18 cellular contexts compared by ENCODE assay signal in genomic region chr10:21737061-21737460, GRCh38.
DNase-seq lines count a peak whose midpoint lies in the region; ATAC-seq and TF ChIP-seq lines count a peak whose summit lies in the region.
"Had no signal": no experiment of that assay in that cellular context is flagged by ENCODE, and none has a peak within 500 bp of the region (broad histone marks: within the 10 kb centered on the region; RNA-seq: fewer than 3 reads in every experiment).

No MANE protein-coding gene starts in this region.

- no peak for TF ChIP-seq EP300 in SK-N-SH (IDR thresholded peaks at IDR 0.05; ENCODE audit: borderline replicate concordance in 1 of 2, low read depth in 1 of 2, low read length in 1 of 2)

- H3K27ac Mint-ChIP-seq in activated T-cell treated with anti-CD3 and anti-CD28 coated beads, Interleukin-2, amount 50 U/mL, for 24 hours = peak overlapping the region; percentile 57
- H3K27ac Mint-ChIP-seq in activated naive CD8-positive, alpha-beta T cell = peak overlapping the region; percentile 61
- no peak overlapping the region for H3K27ac Mint-ChIP-seq in neural crest cell (ENCODE audit: unreplicated experiment)

- no peak overlapping the region for H3K27ac ChIP-seq in SK-N-SH (ENCODE audit: low read depth in 2 of 2, low read length in 1 of 2)
- H3K27ac ChIP-seq in uterus = no peak overlapping the region
- H3K27ac ChIP-seq: cardiac muscle cell, HL-60 had no signal

- POLR2A ChIA-PET in SK-N-SH (lab: Yijun Ruan, JAX) = no interaction called here

- H3K79me2 ChIP-seq in SK-N-SH (ENCODE audit: insufficient read depth) = peaks cover 6% of the 10 kb centered on the region; the same call in 1 of the 2 replicates

- 94% methylated on average over 5 of the region's 5 CpGs for WGBS in SK-N-SH (ENCODE audit: low lambda C conversion rate)

- no peak overlapping the region for H3K4me2 ChIP-seq in SK-N-SH

- H3K4me1 Mint-ChIP-seq in activated T-cell treated with anti-CD3 and anti-CD28 coated beads, Interleukin-2, amount 50 U/mL, for 24 hours (ENCODE audit: low read depth) = peaks cover 61% of the 10 kb centered on the region
- peaks cover 59% of the 10 kb centered on the region for H3K4me1 Mint-ChIP-seq in activated T-cell treated with anti-CD3 and anti-CD28 coated beads, Interleukin-2, amount 50 U/mL, for 4 hours (ENCODE audit: low read depth)
- H3K4me1 Mint-ChIP-seq in activated naive CD8-positive, alpha-beta T cell (ENCODE audit: low read depth) = peaks cover 54% of the 10 kb centered on the region
- H3K4me1 Mint-ChIP-seq in neural crest cell = peaks cover 38% of the 10 kb centered on the region

- no peaks in the 10 kb centered on the region for H3K9me2 ChIP-seq in SK-N-SH

- no peak overlapping the region for H2AFZ ChIP-seq in SK-N-SH (ENCODE audit: low read depth)

- H3F3A ChIP-seq in SK-N-SH (replicated peaks; ENCODE audit: insufficient read depth) = peaks cover under 1% of the 10 kb centered on the region

- H3K27me3 ChIP-seq in SK-N-SH (ENCODE audit: insufficient read depth) (no peaks in the 10 kb centered on the region), uterus (no peaks in the 10 kb centered on the region)
- H3K27me3 ChIP-seq: cardiac muscle cell had no signal

- ATAC-seq in activated T-cell treated with anti-CD3 and anti-CD28 coated beads, Interleukin-2, amount 50 U/mL, for 4 hours = no peak
- ATAC-seq: mucosa of descending colon had no signal

- peaks cover 91% of the 10 kb centered on the region for H3K36me3 Mint-ChIP-seq in activated T-cell treated with anti-CD3 and anti-CD28 coated beads, Interleukin-2, amount 50 U/mL, for 24 hours (ENCODE audit: low read depth)
- H3K36me3 Mint-ChIP-seq in activated T-cell treated with anti-CD3 and anti-CD28 coated beads, Interleukin-2, amount 50 U/mL, for 4 hours (ENCODE audit: insufficient read depth) = peaks cover 44% of the 10 kb centered on the region
- peaks cover 18% of the 10 kb centered on the region for H3K36me3 Mint-ChIP-seq in activated naive CD8-positive, alpha-beta T cell
- H3K36me3 Mint-ChIP-seq in neural crest cell (ENCODE audit: low read depth) = peaks cover 35% of the 10 kb centered on the region

- TF ChIP-seq CTCF in neural crest cell (conservative IDR thresholded peaks at IDR 0.05) (no peak), SK-N-SH (IDR thresholded peaks at IDR 0.05) (no peak), uterus (IDR thresholded peaks at IDR 0.05) (no peak)

- no peak for TF ChIP-seq RAD21 in SK-N-SH (IDR thresholded peaks at IDR 0.05; ENCODE audit: low read length)

- H3K36me3 ChIP-seq in SK-N-SH (replicated peaks in 1 of 2; ENCODE audit: control insufficient read depth in 1 of 2, insufficient read depth in 2 of 2, low read length in 1 of 2) (peaks cover 52 to 70% of the 10 kb centered on the region in 2 experiments), uterus (no peaks in the 10 kb centered on the region)

- H3K9me3 ChIP-seq in SK-N-SH (no peaks in the 10 kb centered on the region), uterus (no peaks in the 10 kb centered on the region)
- H3K9me3 ChIP-seq: mucosa of descending colon had no signal

- no peak overlapping the region for H3K4me3 Mint-ChIP-seq in activated T-cell treated with anti-CD3 and anti-CD28 coated beads, Interleukin-2, amount 50 U/mL, for 24 hours
- no peak overlapping the region for H3K4me3 Mint-ChIP-seq in activated T-cell treated with anti-CD3 and anti-CD28 coated beads, Interleukin-2, amount 50 U/mL, for 4 hours
- peak overlapping the region; percentile 14 for H3K4me3 Mint-ChIP-seq in activated naive CD8-positive, alpha-beta T cell
- H3K4me3 Mint-ChIP-seq in neural crest cell = peak overlapping the region; percentile 5

- DNase-seq in activated T-cell treated with anti-CD3 and anti-CD28 coated beads, Interleukin-2, amount 50 U/mL, for 24 hours = no peak
- no peak for DNase-seq in activated T-cell treated with anti-CD3 and anti-CD28 coated beads, Interleukin-2, amount 50 U/mL, for 4 hours
- DNase-seq in MV-4-11 (lab: John Stamatoyannopoulos, UW) = peak; percentile 45
- DNase-seq in neural crest cell (ENCODE audit: low read depth, low spot score) = no peak
- DNase-seq in SK-N-SH = no peak
- DNase-seq in uterus = no peak
- no peak for DNase-seq in NCI-H2107 (lab: John Stamatoyannopoulos, UW)
- DNase-seq: ACHN; activated CD8-positive, alpha-beta memory T cell treated with anti-CD3 and anti-CD28 coated beads for 24 hours; effector CD8-positive, alpha-beta T cell; hippocampal formation; mucosa of descending colon; NCI-H187; SIG-M5; small intestine had no signal

- no peaks in the 10 kb centered on the region for H3K9me3 Mint-ChIP-seq in activated T-cell treated with anti-CD3 and anti-CD28 coated beads, Interleukin-2, amount 50 U/mL, for 24 hours
- no peaks in the 10 kb centered on the region for H3K9me3 Mint-ChIP-seq in activated T-cell treated with anti-CD3 and anti-CD28 coated beads, Interleukin-2, amount 50 U/mL, for 4 hours
- H3K9me3 Mint-ChIP-seq in activated naive CD8-positive, alpha-beta T cell (ENCODE audit: low read depth) = no peaks in the 10 kb centered on the region
- H3K9me3 Mint-ChIP-seq in neural crest cell = no peaks in the 10 kb centered on the region

- TF ChIP-seq POLR2A in uterus (IDR thresholded peaks at IDR 0.05) = no peak

- intact Hi-C loops in uterus (cut with DNase I; ENCODE audit: low total_unique reads) = loop anchor here (5.0 kb wide), 1 partner anchor 235 kb away; no protein-coding TSS in a partner anchor

- no peak overlapping the region for H3K4me3 ChIP-seq in SK-N-SH (ENCODE audit: low read depth in 2 of 2, low read length in 1 of 2)
- no peak overlapping the region for H3K4me3 ChIP-seq in uterus
- H3K4me3 ChIP-seq: cardiac muscle cell, mucosa of descending colon had no signal

- CTCF ChIA-PET in SK-N-SH (lab: Yijun Ruan, JAX) = no interaction called here

- H3K27me3 Mint-ChIP-seq in activated T-cell treated with anti-CD3 and anti-CD28 coated beads, Interleukin-2, amount 50 U/mL, for 24 hours = no peaks in the 10 kb centered on the region
- H3K27me3 Mint-ChIP-seq in activated T-cell treated with anti-CD3 and anti-CD28 coated beads, Interleukin-2, amount 50 U/mL, for 4 hours (ENCODE audit: low read depth) = no peaks in the 10 kb centered on the region
- no peaks in the 10 kb centered on the region for H3K27me3 Mint-ChIP-seq in activated naive CD8-positive, alpha-beta T cell
- H3K27me3 Mint-ChIP-seq in neural crest cell (ENCODE audit: low read depth) = no peaks in the 10 kb centered on the region

- H4K20me1 ChIP-seq in SK-N-SH (ENCODE audit: insufficient read depth) = no peaks in the 10 kb centered on the region

- no peak overlapping the region for H3K9ac ChIP-seq in SK-N-SH

- H3K4me1 ChIP-seq in SK-N-SH (ENCODE audit: control insufficient read depth in 1 of 2, insufficient read depth in 2 of 2, low read depth in 1 of 2, low read length in 1 of 2) (peaks cover 5 to 18% of the 10 kb centered on the region in 2 experiments; a peak in 3 of 4 replicates), uterus (no peaks in the 10 kb centered on the region)

TF ChIP-seq in SK-N-SH, 30 proteins besides CTCF, POLR2A, EP300 and RAD21:
- TF ChIP-seq REST (IDR thresholded peaks at IDR 0.05; ENCODE audit: low read depth, low read length) (no peak), NRF1 (IDR thresholded peaks at IDR 0.05; ENCODE audit: low read depth, low read length) (no peak), MEF2A (IDR thresholded peaks at IDR 0.05; ENCODE audit: borderline replicate concordance, low read depth) (no peak), ELF1 (IDR thresholded peaks at IDR 0.05) (no peak), TAF1 (IDR thresholded peaks at IDR 0.05; ENCODE audit: borderline replicate concordance, low read depth, low read length) (no peak)
- TF ChIP-seq, protein P1, sequence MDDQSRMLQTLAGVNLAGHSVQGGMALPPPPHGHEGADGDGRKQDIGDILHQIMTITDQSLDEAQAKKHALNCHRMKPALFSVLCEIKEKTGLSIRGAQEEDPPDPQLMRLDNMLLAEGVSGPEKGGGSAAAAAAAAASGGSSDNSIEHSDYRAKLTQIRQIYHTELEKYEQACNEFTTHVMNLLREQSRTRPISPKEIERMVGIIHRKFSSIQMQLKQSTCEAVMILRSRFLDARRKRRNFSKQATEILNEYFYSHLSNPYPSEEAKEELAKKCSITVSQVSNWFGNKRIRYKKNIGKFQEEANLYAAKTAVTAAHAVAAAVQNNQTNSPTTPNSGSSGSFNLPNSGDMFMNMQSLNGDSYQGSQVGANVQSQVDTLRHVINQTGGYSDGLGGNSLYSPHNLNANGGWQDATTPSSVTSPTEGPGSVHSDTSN (IDR thresholded peaks at IDR 0.05) = no peak
- TF ChIP-seq, protein P2, sequence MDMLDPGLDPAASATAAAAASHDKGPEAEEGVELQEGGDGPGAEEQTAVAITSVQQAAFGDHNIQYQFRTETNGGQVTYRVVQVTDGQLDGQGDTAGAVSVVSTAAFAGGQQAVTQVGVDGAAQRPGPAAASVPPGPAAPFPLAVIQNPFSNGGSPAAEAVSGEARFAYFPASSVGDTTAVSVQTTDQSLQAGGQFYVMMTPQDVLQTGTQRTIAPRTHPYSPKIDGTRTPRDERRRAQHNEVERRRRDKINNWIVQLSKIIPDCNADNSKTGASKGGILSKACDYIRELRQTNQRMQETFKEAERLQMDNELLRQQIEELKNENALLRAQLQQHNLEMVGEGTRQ (IDR thresholded peaks at IDR 0.05; ENCODE audit: borderline replicate concordance, low read depth, low read length) = no peak

Comparison
In these comparisons a context has a peak if more than half of its experiments do, and no peak if none do; other contexts are left out.
1. H3K4me3 Mint-ChIP-seq: peak in activated naive CD8-positive, alpha-beta T cell (single experiment) and neural crest cell (single experiment); none in activated T-cell treated with anti-CD3 and anti-CD28 coated beads, Interleukin-2, amount 50 U/mL, for 24 hours (single experiment) and activated T-cell treated with anti-CD3 and anti-CD28 coated beads, Interleukin-2, amount 50 U/mL, for 4 hours (single experiment).